Comparison of ENCODE assay signal across 21 cellular contexts in the genomic region with DNA sequence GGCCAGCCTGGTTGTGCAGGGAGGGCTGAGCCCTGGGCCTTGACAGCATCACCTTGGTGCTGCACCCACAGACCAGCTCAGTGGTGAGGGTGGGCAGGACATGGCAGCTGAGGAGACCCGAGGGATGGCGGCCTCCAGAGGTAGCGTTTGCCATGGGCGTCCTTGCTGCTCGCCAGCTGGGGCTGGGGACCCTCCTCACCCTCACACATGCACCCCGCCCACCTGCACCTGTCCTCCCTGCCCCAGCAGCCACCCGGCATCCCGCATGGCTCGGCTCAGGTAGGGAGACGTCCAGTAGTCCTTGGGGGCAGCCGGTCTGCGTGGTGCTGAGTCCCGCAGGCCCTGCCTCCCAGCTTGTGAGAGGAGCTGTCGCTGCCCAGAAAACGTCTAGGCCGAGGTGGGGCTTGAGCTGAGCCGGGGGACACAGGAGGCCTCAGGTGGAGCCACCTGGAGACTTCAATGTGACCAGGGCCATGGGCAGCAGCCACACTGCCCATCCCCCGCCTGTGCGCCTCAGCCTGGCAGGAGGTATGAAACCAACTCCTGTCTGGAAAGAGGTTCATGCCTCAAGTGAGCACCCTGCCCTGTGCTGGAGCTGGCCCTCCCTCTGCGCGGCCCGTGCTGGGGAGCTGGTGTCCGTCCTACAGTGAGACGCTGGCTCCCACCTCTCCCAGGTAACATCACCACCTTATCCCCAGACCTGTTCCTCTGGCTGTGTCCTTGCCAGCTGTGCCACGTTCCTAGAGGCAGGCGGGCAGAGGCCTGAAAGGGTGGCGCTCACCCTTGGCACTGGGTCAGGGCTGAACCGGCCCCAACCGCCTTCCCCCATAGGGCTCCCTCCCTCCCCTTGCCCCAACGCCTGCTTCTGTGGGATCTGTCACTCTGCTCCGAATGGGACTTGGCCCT. TPM values are rescaled to one million over a fixed set of nuclear protein-coding genes. Genes with fewer than 3 reads are reported as not detected.
DNase-seq lines count a peak whose midpoint lies in the region; ATAC-seq and TF ChIP-seq lines count a peak whose summit lies in the region.
"Had no signal": no experiment of that assay in that cellular context is flagged by ENCODE, and none has a peak within 500 bp of the region (broad histone marks: within the 10 kb centered on the region; RNA-seq: fewer than 3 reads in every experiment).

No MANE protein-coding gene starts in this region.

- no peak overlapping the region for H3K27ac ChIP-seq in parathyroid adenoma
- H3K27ac ChIP-seq: BLaER1, cardiac muscle cell, GM23248, skin epidermis had no signal

- no peaks in the 10 kb centered on the region for H3K9me3 Mint-ChIP-seq in stimulated activated naive B cell treated with anti-CD40 and anti-IgM and Interleukin-4, amounts not matched to agents 10 μg/mL and 1 μg/mL and 100 μg/mL, for 72 hours
- no peaks in the 10 kb centered on the region for H3K9me3 Mint-ChIP-seq in activated T-helper 2 cell treated with anti-CD3 and anti-CD28 coated beads, Interferon-gamma antibody, Interleukin-2, Interleukin-4, amounts not matched to agents 10 μg/mL and 5 μg/mL and 100 μg/mL, durations not matched to agents 14 hours and 24 hours and 36 hours
- H3K9me3 Mint-ChIP-seq: activated T-helper 17 cell treated with anti-CD3 and anti-CD28 coated beads, Interleukin-2, amount 50 U/mL, for 72 hours had no signal

- H3K27ac Mint-ChIP-seq in stimulated activated naive B cell treated with anti-CD40 and anti-IgM and Interleukin-4, amounts not matched to agents 10 μg/mL and 1 μg/mL and 100 μg/mL, for 72 hours = no peak overlapping the region
- no peak overlapping the region for H3K27ac Mint-ChIP-seq in activated T-helper 2 cell treated with anti-CD3 and anti-CD28 coated beads, Interferon-gamma antibody, Interleukin-2, Interleukin-4, amounts not matched to agents 10 μg/mL and 5 μg/mL and 100 μg/mL, durations not matched to agents 14 hours and 24 hours and 36 hours
- H3K27ac Mint-ChIP-seq: activated T-helper 17 cell treated with anti-CD3 and anti-CD28 coated beads, Interleukin-2, amount 50 U/mL, for 72 hours had no signal

- peaks cover 18 to 40% of the 10 kb centered on the region in 2 donors for H3K4me1 Mint-ChIP-seq in stimulated activated naive B cell treated with anti-CD40 and anti-IgM and Interleukin-4, amounts not matched to agents 10 μg/mL and 1 μg/mL and 100 μg/mL, for 72 hours
- peaks cover 6% of the 10 kb centered on the region for H3K4me1 Mint-ChIP-seq in activated T-helper 2 cell treated with anti-CD3 and anti-CD28 coated beads, Interferon-gamma antibody, Interleukin-2, Interleukin-4, amounts not matched to agents 10 μg/mL and 5 μg/mL and 100 μg/mL, durations not matched to agents 14 hours and 24 hours and 36 hours (ENCODE audit: low read depth)
- H3K4me1 Mint-ChIP-seq: activated T-helper 17 cell treated with anti-CD3 and anti-CD28 coated beads, Interleukin-2, amount 50 U/mL, for 72 hours had no signal

- H3K27me3 Mint-ChIP-seq in stimulated activated naive B cell treated with anti-CD40 and anti-IgM and Interleukin-4, amounts not matched to agents 10 μg/mL and 1 μg/mL and 100 μg/mL, for 72 hours = peaks cover 6 to 7% of the 10 kb centered on the region in 2 donors
- peaks cover 2% of the 10 kb centered on the region for H3K27me3 Mint-ChIP-seq in activated T-helper 2 cell treated with anti-CD3 and anti-CD28 coated beads, Interferon-gamma antibody, Interleukin-2, Interleukin-4, amounts not matched to agents 10 μg/mL and 5 μg/mL and 100 μg/mL, durations not matched to agents 14 hours and 24 hours and 36 hours (ENCODE audit: low read depth)

- TF ChIP-seq CTCF in parathyroid adenoma (IDR thresholded peaks at IDR 0.05) = no peak

- DNase-seq in DMS 273 (lab: John Stamatoyannopoulos, UW; ENCODE audit: unreplicated experiment) = peak; percentile 22
- no peak for DNase-seq in DMS 273 treated with DMSO at 0.1 percent for 48 hours (lab: John Stamatoyannopoulos, UW)
- DNase-seq in NCI-H2029 treated with DMSO at 0.1 percent for 48 hours (lab: John Stamatoyannopoulos, UW) = peak; percentile 65
- peak; percentile 47 for DNase-seq in left ventricle myocardium superior
- DNase-seq in stimulated activated naive B cell treated with anti-CD40 and anti-IgM and Interleukin-4, amounts not matched to agents 10 μg/mL and 1 μg/mL and 100 μg/mL, for 72 hours = no peak
- no peak for DNase-seq in cerebellum (ENCODE audit: low spot score)
- DNase-seq in activated T-helper 2 cell treated with anti-CD3 and anti-CD28 coated beads, Interferon-gamma antibody, Interleukin-2, Interleukin-4, amounts not matched to agents 10 μg/mL and 5 μg/mL and 100 μg/mL, durations not matched to agents 14 hours and 24 hours and 36 hours (ENCODE audit: low spot score) = no peak
- DNase-seq: 8988T; DMS79; effector CD4-positive, alpha-beta T cell; GM23248; KBM-7; NCI-H2081 treated with DMSO at 0.1 percent for 48 hours; NCI-H526; stimulated activated CD8-positive, alpha-beta memory T cell treated with anti-CD3 and anti-CD28 coated beads, Interleukin-4, amount 100 ng/mL, for 48 hours had no signal

- peak overlapping the region; percentile 11 for H3K4me2 ChIP-seq in parathyroid adenoma (ENCODE audit: low read length)

- peaks cover 18 to 24% of the 10 kb centered on the region in 2 donors for H3K36me3 Mint-ChIP-seq in stimulated activated naive B cell treated with anti-CD40 and anti-IgM and Interleukin-4, amounts not matched to agents 10 μg/mL and 1 μg/mL and 100 μg/mL, for 72 hours
- peaks cover 7% of the 10 kb centered on the region for H3K36me3 Mint-ChIP-seq in activated T-helper 2 cell treated with anti-CD3 and anti-CD28 coated beads, Interferon-gamma antibody, Interleukin-2, Interleukin-4, amounts not matched to agents 10 μg/mL and 5 μg/mL and 100 μg/mL, durations not matched to agents 14 hours and 24 hours and 36 hours (ENCODE audit: low read depth)

- no peaks in the 10 kb centered on the region for H3K4me1 ChIP-seq in parathyroid adenoma

- H3K36me3 ChIP-seq in parathyroid adenoma (ENCODE audit: control insufficient read depth, insufficient read depth, low read length) = no peaks in the 10 kb centered on the region
- H3K36me3 ChIP-seq: BLaER1 had no signal

- H3K4me3 Mint-ChIP-seq in stimulated activated naive B cell treated with anti-CD40 and anti-IgM and Interleukin-4, amounts not matched to agents 10 μg/mL and 1 μg/mL and 100 μg/mL, for 72 hours = no peak overlapping the region
- H3K4me3 Mint-ChIP-seq in activated T-helper 2 cell treated with anti-CD3 and anti-CD28 coated beads, Interferon-gamma antibody, Interleukin-2, Interleukin-4, amounts not matched to agents 10 μg/mL and 5 μg/mL and 100 μg/mL, durations not matched to agents 14 hours and 24 hours and 36 hours (ENCODE audit: low read depth) = no peak overlapping the region
- H3K4me3 Mint-ChIP-seq: activated T-helper 17 cell treated with anti-CD3 and anti-CD28 coated beads, Interleukin-2, amount 50 U/mL, for 72 hours had no signal

- peak; percentile 4 for ATAC-seq in left ventricle myocardium superior
- ATAC-seq in stimulated activated naive B cell treated with anti-CD40 and anti-IgM and Interleukin-4, amounts not matched to agents 10 μg/mL and 1 μg/mL and 100 μg/mL, for 72 hours (replicated peaks) = no peak
- ATAC-seq: activated T-helper 17 cell treated with anti-CD3 and anti-CD28 coated beads, Interleukin-2, amount 50 U/mL, for 72 hours had no signal

- no peak overlapping the region for H3K4me3 ChIP-seq in parathyroid adenoma (ENCODE audit: low read depth, low read length)
- H3K4me3 ChIP-seq: BLaER1, cardiac muscle cell, GM23248, lung, skin epidermis had no signal

- intact Hi-C loops in left ventricle myocardium superior (cut with micrococcal nuclease) = no loop called here
- intact Hi-C loops in activated T-helper 2 cell treated with anti-CD3 and anti-CD28 coated beads, Interferon-gamma antibody, Interleukin-2, Interleukin-4, amounts not matched to agents 10 μg/mL and 5 μg/mL and 100 μg/mL, durations not matched to agents 14 hours and 24 hours and 36 hours (cut with micrococcal nuclease) = no loop called here

- H3K9ac ChIP-seq in parathyroid adenoma = no peak overlapping the region
- H3K9ac ChIP-seq: BLaER1, GM23248 had no signal

- H3K79me2 ChIP-seq in parathyroid adenoma = no peaks in the 10 kb centered on the region

- no peaks in the 10 kb centered on the region for H3K27me3 ChIP-seq in parathyroid adenoma (ENCODE audit: control insufficient read depth, insufficient read depth, low read length)
- H3K27me3 ChIP-seq: cardiac muscle cell had no signal

- H3K9me3 ChIP-seq in parathyroid adenoma (ENCODE audit: control insufficient read depth, low read length) = no peaks in the 10 kb centered on the region
- H3K9me3 ChIP-seq: BLaER1 had no signal

- peak overlapping the region; percentile 33 for H2AFZ ChIP-seq in parathyroid adenoma
- H2AFZ ChIP-seq: GM23248 had no signal

RNA-seq across cellular contexts. Expression of a gene that starts 3.3 kb away (rescaled TPM):
- total RNA-seq in left ventricle myocardium superior = 23.8 TPM
- total RNA-seq in cerebellum = 5.7 TPM
- 104 and 109 TPM in 2 replicates for total RNA-seq in activated T-helper 2 cell treated with anti-CD3 and anti-CD28 coated beads, Interferon-gamma antibody, Interleukin-2, Interleukin-4, amounts not matched to agents 10 μg/mL and 5 μg/mL and 100 μg/mL, durations not matched to agents 14 hours and 24 hours and 36 hours

RNA-seq across cellular contexts. Expression of a gene that starts 11.9 kb away (rescaled TPM):
- total RNA-seq in left ventricle myocardium superior (0.40 TPM), cerebellum (2.7 TPM)
- 2.4 and 2.8 TPM in 2 replicates for total RNA-seq in activated T-helper 2 cell treated with anti-CD3 and anti-CD28 coated beads, Interferon-gamma antibody, Interleukin-2, Interleukin-4, amounts not matched to agents 10 μg/mL and 5 μg/mL and 100 μg/mL, durations not matched to agents 14 hours and 24 hours and 36 hours
- total RNA-seq: GM23248 had no signal

RNA-seq across cellular contexts. Expression of a gene that starts 18.4 kb away (rescaled TPM):
- total RNA-seq in left ventricle myocardium superior (14.5 TPM), cerebellum (10.0 TPM)
- total RNA-seq in activated T-helper 2 cell treated with anti-CD3 and anti-CD28 coated beads, Interferon-gamma antibody, Interleukin-2, Interleukin-4, amounts not matched to agents 10 μg/mL and 5 μg/mL and 100 μg/mL, durations not matched to agents 14 hours and 24 hours and 36 hours = 26.3 and 26.4 TPM in 2 replicates

Comparison
In these comparisons a context has a peak if more than half of its experiments do, and no peak if none do; other contexts are left out.
1. DNase-seq: peak in DMS 273 (single experiment), NCI-H2029 treated with DMSO at 0.1 percent for 48 hours (single experiment) and left ventricle myocardium superior (single experiment); none in DMS 273 treated with DMSO at 0.1 percent for 48 hours (single experiment), stimulated activated naive B cell treated with anti-CD40 and anti-IgM and Interleukin-4, amounts not matched to agents 10 μg/mL and 1 μg/mL and 100 μg/mL, for 72 hours (single experiment), cerebellum (single experiment) and activated T-helper 2 cell treated with anti-CD3 and anti-CD28 coated beads, Interferon-gamma antibody, Interleukin-2, Interleukin-4, amounts not matched to agents 10 μg/mL and 5 μg/mL and 100 μg/mL, durations not matched to agents 14 hours and 24 hours and 36 hours (single experiment).